20 cellular contexts compared by ENCODE assay signal in the genomic region with DNA sequence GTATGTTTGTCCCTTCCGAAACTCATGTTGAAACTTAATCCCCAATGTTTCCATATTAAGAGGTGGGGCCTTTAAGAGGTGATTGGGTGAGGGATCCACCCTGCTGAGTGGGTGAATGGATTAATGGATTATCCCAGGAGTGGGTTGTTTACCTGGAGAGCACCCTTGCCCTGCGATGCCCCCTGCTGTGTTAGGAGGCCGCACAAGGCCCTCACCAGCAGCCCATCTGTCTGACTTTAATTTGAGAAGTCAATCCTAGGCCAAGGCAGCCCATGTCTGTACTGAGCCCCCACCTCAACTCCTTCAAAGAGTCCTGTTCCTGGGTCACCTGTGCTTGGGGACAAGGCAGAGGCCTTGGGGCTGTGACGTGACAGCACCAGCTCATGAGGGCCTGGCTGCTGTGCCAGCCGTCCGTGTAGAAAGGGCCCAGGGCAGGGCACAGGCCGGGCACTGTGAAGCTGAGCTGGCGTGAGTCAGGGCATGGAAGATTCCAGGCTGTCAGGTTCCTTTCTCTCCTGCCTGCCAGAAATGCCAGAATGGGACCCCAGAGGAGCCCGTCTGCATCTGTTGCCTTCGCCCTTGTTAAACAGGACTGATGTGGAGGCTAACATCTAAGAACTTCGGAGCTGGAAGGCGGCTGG. TPM values are rescaled to one million over a fixed set of nuclear protein-coding genes. Genes with fewer than 3 reads are reported as not detected.
DNase-seq lines count a peak whose midpoint lies in the region; ATAC-seq and TF ChIP-seq lines count a peak whose summit lies in the region.
"Had no signal": no experiment of that assay in that cellular context is flagged by ENCODE, and none has a peak within 500 bp of the region (broad histone marks: within the 10 kb centered on the region; RNA-seq: fewer than 3 reads in every experiment).

No MANE protein-coding gene starts in this region.

- no peaks in the 10 kb centered on the region for H3K27me3 ChIP-seq in endodermal cell (ENCODE audit: control insufficient read depth, insufficient read depth, low read length, poor library complexity, severe bottlenecking)
- H3K27me3 ChIP-seq in effector memory CD4-positive, alpha-beta T cell (replicated peaks; ENCODE audit: control insufficient read depth, insufficient read depth, low read length, poor library complexity, severe bottlenecking): no peaks in the 10 kb centered on the region

- H3K27ac ChIP-seq in endodermal cell (ENCODE audit: low read depth, low read length): no peak overlapping the region
- peak overlapping the region in 11 of 21 experiments; percentile 9 to 86 (median 72) for H3K27ac ChIP-seq in skin epidermis
- H3K27ac ChIP-seq in RWPE1: no peak overlapping the region
- no peak overlapping the region for H3K27ac ChIP-seq in effector memory CD4-positive, alpha-beta T cell (ENCODE audit: insufficient read depth, low read length, poor library complexity, severe bottlenecking)

- H3K4me3 ChIP-seq in endodermal cell (ENCODE audit: low read length): no peak overlapping the region
- no peak overlapping the region for H3K4me3 ChIP-seq in skin epidermis
- no peak overlapping the region for H3K4me3 ChIP-seq in effector memory CD4-positive, alpha-beta T cell (ENCODE audit: insufficient read depth, low read depth, low read length, poor library complexity, severe bottlenecking)
- H3K4me3 ChIP-seq: GM23338 had no signal

- CTCF ChIA-PET in RWPE1 (lab: Yijun Ruan, JAX): interaction anchor here (0.6 to 1.0 kb wide), 2 partner anchors 8 to 23 kb away, joined by 5 read pairs; no protein-coding TSS in a partner anchor

- H3K9me3 Mint-ChIP-seq in endodermal cell: no peaks in the 10 kb centered on the region
- H3K9me3 Mint-ChIP-seq: GM23338 had no signal

- 82 to 92% methylated on average over 8 to 12 of the region's 12 CpGs for WGBS in endodermal cell (ENCODE audit: insufficient coverage in 1 of 2, insufficient read length in 1 of 2), 2 experiments

- no peaks in the 10 kb centered on the region for H3K36me3 Mint-ChIP-seq in endodermal cell (ENCODE audit: low read depth)
- H3K36me3 Mint-ChIP-seq: CD14-positive monocyte had no signal

- DNase-seq in NCI-H2171 treated with DMSO at 0.1 percent for 48 hours (lab: John Stamatoyannopoulos, UW) (peak; percentile 62), NCI-H2171 (lab: John Stamatoyannopoulos, UW) (no peak), NCI-H510A (lab: John Stamatoyannopoulos, UW) (peak; percentile 24), endodermal cell (peak; percentile 53), RWPE1 (ENCODE audit: low spot score) (no peak)
- DNase-seq in effector memory CD4-positive, alpha-beta T cell: no peak
- DNase-seq: Caco-2, DMS79 treated with DMSO at 0.1 percent for 48 hours, GDM1, KBM-7, NCI-H1048, NCI-H187, NCI-H748 treated with DMSO at 0.1 percent for 48 hours, Right ventricle myocardium superior, SK-N-SH had no signal

- H3K9ac ChIP-seq in endodermal cell (ENCODE audit: extremely low read depth, low read length, poor library complexity, severe bottlenecking): no peak overlapping the region
- H3K9ac ChIP-seq: SK-N-SH had no signal

- POLR2A ChIA-PET in RWPE1 (lab: Yijun Ruan, JAX; ENCODE audit: low non-redundant PET): no interaction called here

- H3K27ac Mint-ChIP-seq in endodermal cell: no peak overlapping the region
- H3K27ac Mint-ChIP-seq: CD14-positive monocyte, GM23338 had no signal

- H3K4me1 ChIP-seq in endodermal cell (ENCODE audit: control insufficient read depth, insufficient read depth, low read length): peaks cover 3% of the 10 kb centered on the region
- H3K4me1 ChIP-seq in effector memory CD4-positive, alpha-beta T cell (ENCODE audit: control insufficient read depth, insufficient read depth, low read length, poor library complexity, severe bottlenecking): no peaks in the 10 kb centered on the region

- H3K4me1 Mint-ChIP-seq in endodermal cell: peaks cover 13% of the 10 kb centered on the region
- H3K4me1 Mint-ChIP-seq: CD14-positive monocyte had no signal

- ATAC-seq in GM18868 (IDR thresholded peaks at IDR 0.05; ENCODE audit: unreplicated experiment): no peak
- ATAC-seq: GM23338, Panc1 had no signal

- no peaks in the 10 kb centered on the region for H3K36me3 ChIP-seq in endodermal cell (ENCODE audit: control insufficient read depth, insufficient read depth, low read length)
- no peaks in the 10 kb centered on the region for H3K36me3 ChIP-seq in effector memory CD4-positive, alpha-beta T cell (ENCODE audit: control insufficient read depth, insufficient read depth, low read length)

- peaks cover 20% of the 10 kb centered on the region for H3K27me3 Mint-ChIP-seq in endodermal cell (ENCODE audit: insufficient read depth)

- no peaks in the 10 kb centered on the region for H3K9me3 ChIP-seq in endodermal cell (ENCODE audit: control insufficient read depth, low read length)
- no peaks in the 10 kb centered on the region for H3K9me3 ChIP-seq in effector memory CD4-positive, alpha-beta T cell (ENCODE audit: control insufficient read depth, low read length)
- H3K9me3 ChIP-seq: Caco-2, SK-N-SH had no signal

- TF ChIP-seq CTCF in endodermal cell (conservative IDR thresholded peaks at IDR 0.05) (no peak), RWPE1 (conservative IDR thresholded peaks at IDR 0.05; ENCODE audit: low read depth) (no peak)

- H3K4me3 Mint-ChIP-seq in endodermal cell: no peak overlapping the region
- H3K4me3 Mint-ChIP-seq: CD14-positive monocyte, GM23338 had no signal

RNA-seq across cellular contexts. Expression of a gene that starts 21.3 kb away (rescaled TPM):
- 10 to 100 TPM; 36.2 to 41.9 TPM for total RNA-seq in endodermal cell
- 33.5 TPM for polyA plus RNA-seq in endodermal cell (2013, experiment 1 of 2)
- 35.1 TPM for polyA plus RNA-seq in endodermal cell (2013, experiment 2 of 2)

Comparison
In these comparisons a context has a peak if more than half of its experiments do, and no peak if none do; other contexts are left out.
1. DNase-seq: peak in NCI-H2171 treated with DMSO at 0.1 percent for 48 hours (single experiment), NCI-H510A (single experiment) and endodermal cell (single experiment); none in NCI-H2171 (single experiment), RWPE1 (single experiment) and effector memory CD4-positive, alpha-beta T cell (0 of 3).
2. H3K27ac ChIP-seq: peak in skin epidermis (11 of 21); none in endodermal cell (single experiment), RWPE1 (single experiment) and effector memory CD4-positive, alpha-beta T cell (single experiment).